ENCODE assay signal across 21 cellular contexts in genomic region chr7:70887186-70887585, GRCh38.
DNase-seq lines count a peak whose midpoint lies in the region; ATAC-seq, FAIRE-seq and TF ChIP-seq lines count a peak whose summit lies in the region.
"Had no signal": no experiment of that assay in that cellular context is flagged by ENCODE, and none has a peak within 500 bp of the region (broad histone marks: within the 10 kb centered on the region; RNA-seq: fewer than 3 reads in every experiment).

No MANE protein-coding gene starts in this region.

- H4K8ac ChIP-seq in H1 (ENCODE audit: extremely low read depth, insufficient read depth, low read length), result no peak overlapping the region
- H4K8ac ChIP-seq in mesendoderm (ENCODE audit: low read depth, low read length), result no peak overlapping the region

- H3K9me3 ChIP-seq in HUES64 (ENCODE audit: insufficient read depth, low read depth, low read length) (peaks cover 35% of the 10 kb centered on the region), H1 (ENCODE audit: insufficient read depth in 2 of 2, low read depth in 1 of 2, low read length in 1 of 2) (peaks cover 0 to 9% of the 10 kb centered on the region in 2 experiments; a peak in 3 of 4 replicates)
- H3K9me3 ChIP-seq: A549 had no signal

- peaks cover 8% of the 10 kb centered on the region for H3F3A ChIP-seq in GM23338 (replicated peaks; ENCODE audit: low read depth)

- ATAC-seq in GM23338, result no peak
- no peak for ATAC-seq in GM21737 (IDR thresholded peaks at IDR 0.05; ENCODE audit: unreplicated experiment)
- ATAC-seq: A549, HepG2 had no signal

- H3K4me3 ChIP-seq in GM23338, result no peak overlapping the region
- no peak overlapping the region for H3K4me3 ChIP-seq in HUES64 (ENCODE audit: low read length)
- no peak overlapping the region for H3K4me3 ChIP-seq in H1 (ENCODE audit: extremely low read depth in 1 of 4, insufficient read depth in 2 of 4, low read depth in 3 of 4, low read length in 4 of 4)
- H3K4me3 ChIP-seq in mesendoderm (ENCODE audit: low read length), result no peak overlapping the region
- no peak overlapping the region for H3K4me3 ChIP-seq in coronary artery
- H3K4me3 ChIP-seq: A549 had no signal

- H2BK15ac ChIP-seq in H1 (ENCODE audit: low read length) (no peak overlapping the region), mesendoderm (replicated peaks; ENCODE audit: low read depth) (no peak overlapping the region)

- H3K36me3 ChIP-seq in GM23338 (ENCODE audit: insufficient read depth) (peaks cover 14% of the 10 kb centered on the region), HUES64 (ENCODE audit: insufficient read depth, low read length) (0 out of 2 replicates have a peak, but pooled peaks cover 5% of the 10 kb centered on the region), H1 (ENCODE audit: control insufficient read depth in 2 of 4, insufficient read depth in 4 of 4, low read length in 3 of 4) (no peaks in the 10 kb centered on the region), mesendoderm (ENCODE audit: control insufficient read depth, insufficient read depth, low read length) (no peaks in the 10 kb centered on the region)

- H3K4me2 ChIP-seq in GM23338, result no peak overlapping the region
- no peak overlapping the region for H3K4me2 ChIP-seq in H1 (ENCODE audit: insufficient read depth in 1 of 2, low read depth in 2 of 2, low read length in 2 of 2)
- no peak overlapping the region for H3K4me2 ChIP-seq in mesendoderm (ENCODE audit: low read length)
- H3K4me2 ChIP-seq: A549 had no signal

- TF ChIP-seq RAD21 in H1 (IDR thresholded peaks at IDR 0.05 in 1 of 2, conservative IDR thresholded peaks at IDR 0.05 in 1 of 2; ENCODE audit: low read depth in 2 of 2, low read length in 2 of 2), result no peak

- no peak for FAIRE-seq in H1 (lab: Jason Lieb, UNC)
- FAIRE-seq: A549, D721Med, GM12892, GM18507, HepG2 had no signal

- H4K5ac ChIP-seq in H1 (ENCODE audit: insufficient read length, low read depth, low read length) (peak overlapping the region; percentile 8), mesendoderm (ENCODE audit: low read length) (no peak overlapping the region)

- TF ChIP-seq CTCF in GM23338 (conservative IDR thresholded peaks at IDR 0.05; ENCODE audit: low read depth in 2 of 2) (no peak), H1 (IDR thresholded peaks at IDR 0.05; ENCODE audit: control extremely low read depth in 1 of 3, insufficient read depth in 1 of 3, low read depth in 1 of 3, low read length in 3 of 3) (no peak), coronary artery (IDR thresholded peaks at IDR 0.05) (no peak)

- H2BK20ac ChIP-seq in H1 (ENCODE audit: low read length), result peak overlapping the region; percentile 51

- no peak overlapping the region for H3K4ac ChIP-seq in H1 (replicated peaks; ENCODE audit: insufficient read length, low read depth, low read length)
- H3K4ac ChIP-seq in mesendoderm (ENCODE audit: low read depth, low read length), result peak overlapping the region; percentile 77

- no peak overlapping the region for H3K14ac ChIP-seq in H1 (ENCODE audit: insufficient read length)

- no peak overlapping the region for H3K23ac ChIP-seq in H1 (ENCODE audit: insufficient read length)
- H3K23ac ChIP-seq in mesendoderm (ENCODE audit: low read length), result no peak overlapping the region

- H3K27ac Mint-ChIP-seq in GM23338, result no peak overlapping the region
- no peak overlapping the region for H3K27ac Mint-ChIP-seq in activated CD4-positive, alpha-beta T cell treated with anti-CD3 and anti-CD28 coated beads, Interleukin-2, amount 10 ng/mL, durations not matched to agents 7 days and 5 days
- H3K27ac Mint-ChIP-seq: CD4-positive, alpha-beta T cell; IgD-negative memory B cell had no signal

- no peaks in the 10 kb centered on the region for H3K79me2 ChIP-seq in GM23338 (replicated peaks; ENCODE audit: insufficient read depth)
- H3K79me2 ChIP-seq in H1 (ENCODE audit: control insufficient read depth in 1 of 2, insufficient read depth in 2 of 2, low read length in 2 of 2), result no peaks in the 10 kb centered on the region
- H3K79me2 ChIP-seq in mesendoderm (ENCODE audit: control insufficient read depth, insufficient read depth, low read length), result no peaks in the 10 kb centered on the region

- TF ChIP-seq POLR2A in H1 (IDR thresholded peaks at IDR 0.05; ENCODE audit: control extremely low read depth in 1 of 2, low read depth in 2 of 2, low read length in 2 of 2), result no peak

- peak overlapping the region; percentile 4 for H4K91ac ChIP-seq in H1 (replicated peaks; ENCODE audit: insufficient read length, low read length)

- H3K79me1 ChIP-seq in H1 (ENCODE audit: low read depth, low read length), result no peaks in the 10 kb centered on the region
- H3K79me1 ChIP-seq in mesendoderm (ENCODE audit: low read length), result no peaks in the 10 kb centered on the region

- peaks cover 22% of the 10 kb centered on the region for H3K4me1 Mint-ChIP-seq in GM23338
- H3K4me1 Mint-ChIP-seq in activated CD4-positive, alpha-beta T cell treated with anti-CD3 and anti-CD28 coated beads, Interleukin-2, amount 10 ng/mL, durations not matched to agents 7 days and 5 days, result no peaks in the 10 kb centered on the region
- H3K4me1 Mint-ChIP-seq: IgD-negative memory B cell had no signal

- H3K56ac ChIP-seq in H1 (replicated peaks; ENCODE audit: insufficient read length, low read depth, low read length) (no peak overlapping the region), mesendoderm (ENCODE audit: low read length) (peak overlapping the region; percentile 77)

- H3K27me3 ChIP-seq in GM23338 (ENCODE audit: insufficient read depth), result no peaks in the 10 kb centered on the region
- H3K27me3 ChIP-seq in HUES64 (ENCODE audit: insufficient read depth, low read length), result no peaks in the 10 kb centered on the region
- H3K27me3 ChIP-seq in H1 (replicated peaks in 1 of 4; ENCODE audit: control insufficient read depth in 3 of 4, extremely low read depth in 1 of 4, insufficient read depth in 3 of 4, low read length in 3 of 4), result no peaks in the 10 kb centered on the region
- H3K27me3 ChIP-seq in mesendoderm (ENCODE audit: insufficient read depth, low read length, poor library complexity), result no peaks in the 10 kb centered on the region

- peak overlapping the region; percentile 5; the same call in 1 of the 2 replicates for H2BK12ac ChIP-seq in H1 (ENCODE audit: low read depth, low read length)

- no peak overlapping the region for H3K9ac ChIP-seq in HUES64 (ENCODE audit: low read depth, low read length)
- no peak overlapping the region for H3K9ac ChIP-seq in H1 (replicated peaks in 1 of 4; ENCODE audit: extremely low read depth in 1 of 4, low read depth in 3 of 4, low read length in 3 of 4)
- H3K9ac ChIP-seq in mesendoderm (ENCODE audit: low read length), result peak overlapping the region; percentile 11

- H2AFZ ChIP-seq in GM23338, result peak overlapping the region; percentile 78; the same call in 1 of the 2 replicates
- 0 out of 2 replicates have a peak overlapping the region, but pooled peaks have one; percentile 28 for H2AFZ ChIP-seq in H1 (ENCODE audit: low read length)

- H3K27ac ChIP-seq in GM23338 (ENCODE audit: low read depth), result peak overlapping the region; percentile 76
- H3K27ac ChIP-seq in HUES64 (ENCODE audit: low read depth, low read length), result peak overlapping the region; percentile 2; the same call in 1 of the 2 replicates
- H3K27ac ChIP-seq in H1 (ENCODE audit: low read depth, low read length), result no peak overlapping the region
- no peak overlapping the region for H3K27ac ChIP-seq in mesendoderm (ENCODE audit: low read depth, low read length)
- no peak overlapping the region for H3K27ac ChIP-seq in coronary artery
- H3K27ac ChIP-seq: 22Rv1, A549, C4-2B had no signal

- H3K4me3 Mint-ChIP-seq in GM23338, result no peak overlapping the region
- H3K4me3 Mint-ChIP-seq in activated CD4-positive, alpha-beta T cell treated with anti-CD3 and anti-CD28 coated beads, Interleukin-2, amount 10 ng/mL, durations not matched to agents 7 days and 5 days, result no peak overlapping the region
- H3K4me3 Mint-ChIP-seq: CD4-positive, alpha-beta T cell; IgD-negative memory B cell had no signal

- peaks cover 9% of the 10 kb centered on the region for H3K27me3 Mint-ChIP-seq in GM23338 (ENCODE audit: insufficient read depth, low read depth, poor library complexity)
- no peaks in the 10 kb centered on the region for H3K27me3 Mint-ChIP-seq in activated CD4-positive, alpha-beta T cell treated with anti-CD3 and anti-CD28 coated beads, Interleukin-2, amount 10 ng/mL, durations not matched to agents 7 days and 5 days

- peak overlapping the region; percentile 18; the same call in 1 of the 2 replicates for H2BK5ac ChIP-seq in H1 (ENCODE audit: low read depth, low read length)
- peak overlapping the region; percentile 81 for H2BK5ac ChIP-seq in mesendoderm (ENCODE audit: low read length)

- peaks cover 62% of the 10 kb centered on the region for H3K9me3 Mint-ChIP-seq in GM23338
- peaks cover 18% of the 10 kb centered on the region for H3K9me3 Mint-ChIP-seq in activated CD4-positive, alpha-beta T cell treated with anti-CD3 and anti-CD28 coated beads, Interleukin-2, amount 10 ng/mL, durations not matched to agents 7 days and 5 days

- no peak overlapping the region for H2BK120ac ChIP-seq in H1 (replicated peaks; ENCODE audit: low read depth, low read length)
- no peak overlapping the region for H2BK120ac ChIP-seq in mesendoderm (ENCODE audit: low read depth, low read length)

- WGBS in HUES64, result no CpG with 5 or more reads among the region's 1 CpG
- 79% methylated on average over 1 of the region's 1 CpG; no CpG with 5 or more reads in 1 of the 2 experiments for WGBS in H1 (ENCODE audit: extremely low coverage in 1 of 2, insufficient coverage in 1 of 2, insufficient read length in 1 of 2, insufficient replicate concordance in 2 of 2, low coverage in 1 of 2, low lambda C conversion rate in 2 of 2, missing lambda C conversion rate in 1 of 2), 2 experiments
- WGBS in mesendoderm (ENCODE audit: extremely low coverage, insufficient coverage, low lambda C conversion rate), result no CpG with 5 or more reads among the region's 1 CpG

- H3K18ac ChIP-seq in H1 (ENCODE audit: extremely low read depth, low read length) (no peak overlapping the region), mesendoderm (ENCODE audit: low read length) (peak overlapping the region; percentile 4)

- H4K20me1 ChIP-seq in GM23338 (replicated peaks; ENCODE audit: insufficient read depth) (no peaks in the 10 kb centered on the region), H1 (replicated peaks in 1 of 2; ENCODE audit: control insufficient read depth in 1 of 2, insufficient read depth in 2 of 2, low read length in 2 of 2) (no peaks in the 10 kb centered on the region)

- H3K36me3 Mint-ChIP-seq in GM23338 (ENCODE audit: low read depth), result peaks cover 55% of the 10 kb centered on the region
- H3K36me3 Mint-ChIP-seq in activated CD4-positive, alpha-beta T cell treated with anti-CD3 and anti-CD28 coated beads, Interleukin-2, amount 10 ng/mL, durations not matched to agents 7 days and 5 days (ENCODE audit: low read depth), result no peaks in the 10 kb centered on the region

- H3K23me2 ChIP-seq in H1 (ENCODE audit: low read depth, low read length), result no peaks in the 10 kb centered on the region; the same call in 1 of the 2 replicates

- H3K4me1 ChIP-seq in GM23338 (ENCODE audit: insufficient read depth) (peaks cover 29% of the 10 kb centered on the region), HUES64 (ENCODE audit: insufficient read depth, low read length) (peaks cover 29% of the 10 kb centered on the region), H1 (replicated peaks in 1 of 4; ENCODE audit: control insufficient read depth in 3 of 4, insufficient read depth in 4 of 4, low read length in 3 of 4) (peaks cover 5 to 13% (median 8%) of the 10 kb centered on the region in 4 experiments; a peak in 5 of 7 replicates), mesendoderm (ENCODE audit: control insufficient read depth, low read depth, low read length) (peaks cover 7% of the 10 kb centered on the region)
- H3K4me1 ChIP-seq: A549 had no signal

- H2AK5ac ChIP-seq in H1 (ENCODE audit: low read depth, low read length), result no peak overlapping the region
- H2AK5ac ChIP-seq in mesendoderm (ENCODE audit: low read length), result peak overlapping the region; percentile 87

- CTCF ChIA-PET in H1 (lab: Charles Lee; ENCODE audit: partially characterized antibody), result no interaction called here
- CTCF ChIA-PET in activated CD4-positive, alpha-beta T cell treated with anti-CD3 and anti-CD28 coated beads, Interleukin-2, amount 10 ng/mL, durations not matched to agents 7 days and 5 days (lab: Charles Lee), result no interaction called here

- DNase-seq in GM23338 (ENCODE audit: low spot score) (no peak), H1 (ENCODE audit: low read depth in 1 of 2, low spot score in 2 of 2) (no peak), mesendoderm (peak; percentile 53), coronary artery (ENCODE audit: low spot score) (no peak), T-helper 9 cell (no peak)
- no peak for DNase-seq in activated CD4-positive, alpha-beta T cell treated with anti-CD3 and anti-CD28 coated beads, Interleukin-2, amount 10 ng/mL, durations not matched to agents 7 days and 5 days
- DNase-seq: AML-193; Caco-2; CD4-positive, alpha-beta T cell; GDM1; HCEC 1CT had no signal

- no peak for TF ChIP-seq EP300 in H1 (IDR thresholded peaks at IDR 0.05; ENCODE audit: borderline replicate concordance in 1 of 2, low read depth in 2 of 2, low read length in 2 of 2)

- POLR2A ChIA-PET in H1 (lab: Charles Lee; ENCODE audit: partially characterized antibody), result interaction anchor here (0.7 to 1.0 kb wide), 2 partner anchors 25 to 133 kb away, joined by 3 to 4 read pairs; no protein-coding TSS in a partner anchor
- POLR2A ChIA-PET in activated CD4-positive, alpha-beta T cell treated with anti-CD3 and anti-CD28 coated beads, Interleukin-2, amount 10 ng/mL, durations not matched to agents 7 days and 5 days (lab: Charles Lee), result no interaction called here

- no peaks in the 10 kb centered on the region for H3K9me2 ChIP-seq in GM23338 (ENCODE audit: insufficient read depth)

Comparison
In these comparisons a context has a peak if more than half of its experiments do, and no peak if none do; other contexts are left out.
1. H3K27ac ChIP-seq: peak in GM23338 (single experiment) and HUES64 (single experiment); none in H1 (single experiment), mesendoderm (single experiment) and coronary artery (0 of 2).